Comparison of ENCODE assay signal across 24 cellular contexts in the genomic region with DNA sequence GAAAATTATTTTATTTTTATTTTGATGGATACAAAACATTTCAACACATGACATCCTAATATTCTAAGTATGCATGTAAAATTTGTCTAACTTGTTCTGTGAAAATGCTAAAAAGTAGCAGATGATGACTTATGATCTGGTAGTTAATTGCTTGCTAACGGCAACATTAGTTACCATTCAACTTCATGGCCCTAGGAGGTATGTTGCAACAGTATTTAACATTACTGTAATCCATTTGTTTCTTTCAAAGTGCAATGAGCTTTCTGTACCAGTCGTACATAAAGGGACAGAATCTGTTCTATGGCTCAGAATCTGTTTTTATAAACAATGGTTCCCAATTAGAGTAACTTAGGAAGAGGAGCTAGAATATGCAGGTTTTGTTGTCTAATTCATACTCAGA.
A peak's percentile ranks its signal among the peaks of the same experiment; 100 is the strongest.
DNase-seq lines count a peak whose midpoint lies in the region; ATAC-seq and TF ChIP-seq lines count a peak whose summit lies in the region.
"Had no signal": no experiment of that assay in that cellular context is flagged by ENCODE, and none has a peak within 500 bp of the region (broad histone marks: within the 10 kb centered on the region; RNA-seq: fewer than 3 reads in every experiment).

No MANE protein-coding gene starts in this region.

- ATAC-seq in IMR-90 (ENCODE audit: low read depth): no peak
- ATAC-seq in HG03108 (IDR thresholded peaks at IDR 0.05; ENCODE audit: unreplicated experiment): no peak
- ATAC-seq in GM21717 (IDR thresholded peaks at IDR 0.05; ENCODE audit: unreplicated experiment): no peak
- ATAC-seq in GM21381 (IDR thresholded peaks at IDR 0.05; ENCODE audit: unreplicated experiment): no peak
- ATAC-seq: A549, GM12878, HCT116 had no signal

- BruUV-seq in IMR-90 (replicated peaks; lab: Mats Ljungman, UMichigan): no TSS peak

- H2BK5ac ChIP-seq in IMR-90 (ENCODE audit: low read depth, low read length, poor library complexity, severe bottlenecking): no peak overlapping the region

- no peak overlapping the region for H3K23ac ChIP-seq in IMR-90 (ENCODE audit: low read depth, low read length)

- H2BK120ac ChIP-seq in IMR-90 (ENCODE audit: low read depth, low read length): no peak overlapping the region

- no peak overlapping the region for H3K4ac ChIP-seq in IMR-90 (ENCODE audit: low read depth, low read length)

- H2AK5ac ChIP-seq in IMR-90 (ENCODE audit: low read depth, low read length): no peak overlapping the region

- no peak overlapping the region for H3K4me2 ChIP-seq in IMR-90 (ENCODE audit: low read depth, low read length)
- H3K4me2 ChIP-seq: A549; BLaER1 treated with 17β-estradiol and CSF1 and Interleukin-3, amounts not matched to agents 10 nM and 100 nM had no signal

- no peak overlapping the region for H3K18ac ChIP-seq in IMR-90 (ENCODE audit: low read depth, low read length)

- H3K79me1 ChIP-seq in IMR-90 (ENCODE audit: low read depth in 1 of 2, low read length in 2 of 2): no peaks in the 10 kb centered on the region

- dilution Hi-C loops in IMR-90 (cut with HindIII; ENCODE audit: low sequenced_read_pairs, unreplicated experiment): no loop called here

- H4K5ac ChIP-seq in IMR-90 (ENCODE audit: low read depth, low read length): no peak overlapping the region

- H3K4me1 ChIP-seq in IMR-90 (ENCODE audit: control insufficient read depth, insufficient read depth, low read length): no peaks in the 10 kb centered on the region
- peaks cover 18% of the 10 kb centered on the region for H3K4me1 ChIP-seq in adipocyte (ENCODE audit: control insufficient read depth, insufficient read depth, low read length)
- H3K4me1 ChIP-seq: A549; BE2C; BLaER1 treated with 17β-estradiol and CSF1 and Interleukin-3, amounts not matched to agents 10 nM and 100 nM had no signal

- intact Hi-C loops in IMR-90 (cut with micrococcal nuclease): loop anchor here (10.0 kb wide), 1 partner anchor 455 kb away; no protein-coding TSS in a partner anchor

- no peak for TF ChIP-seq RAD21 in IMR-90 (IDR thresholded peaks at IDR 0.05; ENCODE audit: low read length)

- H4K91ac ChIP-seq in IMR-90 (ENCODE audit: insufficient read depth, low read depth, low read length): no peak overlapping the region

- H3K14ac ChIP-seq in IMR-90 (replicated peaks; ENCODE audit: low read depth, low read length): no peak overlapping the region

- H4K20me1 ChIP-seq in IMR-90 (ENCODE audit: insufficient read depth, low read length): no peaks in the 10 kb centered on the region
- H4K20me1 ChIP-seq: BLaER1 treated with 17β-estradiol and CSF1 and Interleukin-3, amounts not matched to agents 10 nM and 100 nM had no signal

- CTCF ChIA-PET in IMR-90 (lab: Yijun Ruan, JAX): no interaction called here

- no peaks in the 10 kb centered on the region for H3K27me3 ChIP-seq in IMR-90 (ENCODE audit: control insufficient read depth, insufficient read depth, low read length)
- no peaks in the 10 kb centered on the region for H3K27me3 ChIP-seq in adipocyte (replicated peaks; ENCODE audit: control insufficient read depth, insufficient read depth, low read length)
- H3K27me3 ChIP-seq: BE2C; BLaER1 treated with 17β-estradiol and CSF1 and Interleukin-3, amounts not matched to agents 10 nM and 100 nM had no signal

- no CpG with 5 or more reads among the region's 2 CpGs for WGBS in IMR-90 (ENCODE audit: extremely low coverage in 2 of 2, insufficient read length in 1 of 2), 2 experiments

- H2AFZ ChIP-seq in IMR-90 (replicated peaks; ENCODE audit: low read length, poor library complexity): no peak overlapping the region
- H2AFZ ChIP-seq: GM23248 had no signal

- H3K56ac ChIP-seq in IMR-90 (ENCODE audit: extremely low read depth, insufficient read depth, low read length): no peak overlapping the region

- POLR2A ChIA-PET in IMR-90 (lab: Charles Lee; ENCODE audit: unreplicated experiment): no interaction called here

- H3K4me3 ChIP-seq in IMR-90 (ENCODE audit: insufficient read depth, low read depth, low read length): no peak overlapping the region
- peak overlapping the region; percentile 24 for H3K4me3 ChIP-seq in adipocyte (ENCODE audit: low read length)
- no peak overlapping the region for H3K4me3 ChIP-seq in epithelial cell of esophagus (ENCODE audit: low read length)
- H3K4me3 ChIP-seq: A549; BLaER1 treated with 17β-estradiol and CSF1 and Interleukin-3, amounts not matched to agents 10 nM and 100 nM; GM12878; GM23248 had no signal

- no peak overlapping the region for H2BK15ac ChIP-seq in IMR-90 (ENCODE audit: low read depth, low read length)

- H3K27ac ChIP-seq in IMR-90 (ENCODE audit: insufficient read depth, low read length): no peak overlapping the region
- H3K27ac ChIP-seq: A549; BLaER1 treated with 17β-estradiol and CSF1 and Interleukin-3, amounts not matched to agents 10 nM and 100 nM; GM23248 had no signal

- DNase-seq in IMR-90 (no peak), adipocyte (ENCODE audit: low read depth) (no peak), epithelial cell of esophagus (ENCODE audit: low read depth) (peak; percentile 13), foreskin melanocyte (peak; percentile 20)
- DNase-seq in stimulated activated naive CD4-positive, alpha-beta T cell (lab: John Stamatoyannopoulos, UW): no peak
- DNase-seq: 8988T; ACHN; AML-193; BE2C; CD4-positive, alpha-beta T cell; CD8-positive, alpha-beta memory T cell; DMS 273 treated with DMSO at 0.1 percent for 48 hours; DMS79; EL; GDM1; GM23248; H9 had no signal

- H3K36me3 ChIP-seq in IMR-90 (ENCODE audit: control insufficient read depth, insufficient read depth, low read length) (no peaks in the 10 kb centered on the region), adipocyte (ENCODE audit: control insufficient read depth, insufficient read depth, low read length, severe bottlenecking) (no peaks in the 10 kb centered on the region)
- H3K36me3 ChIP-seq: BE2C; BLaER1 treated with 17β-estradiol and CSF1 and Interleukin-3, amounts not matched to agents 10 nM and 100 nM had no signal

- TF ChIP-seq CTCF in IMR-90 (conservative IDR thresholded peaks at IDR 0.05; ENCODE audit: low read depth, low read length) (no peak), epithelial cell of esophagus (IDR thresholded peaks at IDR 0.05; ENCODE audit: insufficient read depth, low read depth, low read length, missing control alignments) (no peak)

- no peak overlapping the region for H3K9ac ChIP-seq in IMR-90 (ENCODE audit: low read depth, low read length)
- peak overlapping the region; percentile 36 for H3K9ac ChIP-seq in adipocyte (ENCODE audit: low read length)
- H3K9ac ChIP-seq: BLaER1 treated with 17β-estradiol and CSF1 and Interleukin-3, amounts not matched to agents 10 nM and 100 nM; GM23248 had no signal

- in situ Hi-C loops in IMR-90 (cut with MboI; ENCODE audit: low sequenced_read_pairs): no loop called here

- no peaks in the 10 kb centered on the region for H3K9me1 ChIP-seq in IMR-90 (ENCODE audit: insufficient read depth, low read length)

- H4K8ac ChIP-seq in IMR-90 (ENCODE audit: low read depth in 2 of 2, low read length in 2 of 2): no peak overlapping the region

- H3K9me3 ChIP-seq in IMR-90 (ENCODE audit: control insufficient read depth, insufficient read depth, low read length) (no peaks in the 10 kb centered on the region), adipocyte (ENCODE audit: control insufficient read depth, low read length) (no peaks in the 10 kb centered on the region)
- H3K9me3 ChIP-seq: A549; BE2C; BLaER1 treated with 17β-estradiol and CSF1 and Interleukin-3, amounts not matched to agents 10 nM and 100 nM had no signal

- no peak overlapping the region for H2AK9ac ChIP-seq in IMR-90 (replicated peaks; ENCODE audit: low read depth, low read length, poor library complexity)

- H2BK20ac ChIP-seq in IMR-90 (ENCODE audit: low read depth, low read length): no peak overlapping the region

- TF ChIP-seq POLR2A in IMR-90 (IDR thresholded peaks at IDR 0.05; ENCODE audit: low read depth, low read length): no peak

TF ChIP-seq in IMR-90, 13 proteins besides CTCF, POLR2A, EP300 and RAD21:
- TF ChIP-seq CEBPB (IDR thresholded peaks at IDR 0.05; ENCODE audit: low read depth, low read length) (peak; percentile 62), RFX5 (IDR thresholded peaks at IDR 0.05; ENCODE audit: low read depth, low read length) (no peak)
TF ChIP-seq in IMR-90: peak in this region for 1.

Comparison
In these comparisons a context has a peak if more than half of its experiments do, and no peak if none do; other contexts are left out.
1. DNase-seq: peak in epithelial cell of esophagus (single experiment) and foreskin melanocyte (single experiment); none in IMR-90 (single experiment), adipocyte (single experiment) and stimulated activated naive CD4-positive, alpha-beta T cell (0 of 6).